In genomic region chr14:69611264-69612013, GRCh38 we compare ENCODE assay signal across 8 cellular contexts. TPM values are rescaled to one million over a fixed set of nuclear protein-coding genes. Genes with fewer than 3 reads are reported as not detected.
DNase-seq lines count a peak whose midpoint lies in the region; ATAC-seq and TF ChIP-seq lines count a peak whose summit lies in the region.

Gene SUSD6 (plus strand): TSS chr14:69611596. CDS start chr14:69658593, 46,997 bp downstream.

- TF ChIP-seq POLR2A in GM10847 (IDR thresholded peaks at IDR 0.05; ENCODE audit: extremely low read depth, insufficient read length): peak; percentile 32

- peak within 1 kb of the TSS; percentile 96 for H3K4me3 Mint-ChIP-seq in type B pancreatic cell

- peaks cover 63% of the 10 kb centered on the region for H3K4me1 Mint-ChIP-seq in type B pancreatic cell (ENCODE audit: unreplicated experiment)

- intact Hi-C loops in cardiac septum (cut with DNase I): loop anchor here (2.0 to 5.0 kb wide), 2 partner anchors 36 to 155 kb away; partner anchors contain the start of gene SRSF5
- intact Hi-C loops in posterior cingulate gyrus (cut with DNase I): loop anchor here (5.0 to 10.0 kb wide), 2 partner anchors 73 to 101 kb away; no protein-coding TSS in a partner anchor

- DNase-seq in NCI-H1436 treated with DMSO at 0.1 percent for 48 hours (lab: John Stamatoyannopoulos, UW) (peak; percentile 46), T-helper 1 cell (peak; percentile 77 to 93 (median 82)), cardiac septum (ENCODE audit: low spot score) (peak; percentile 97), posterior cingulate gyrus (peak; percentile 81 to 98 (median 89)), type B pancreatic cell (ENCODE audit: extremely low spot score, unreplicated experiment) (peak; percentile 89)

- peak within 1 kb of the TSS; percentile 95 for H3K27ac Mint-ChIP-seq in type B pancreatic cell

- WGBS in adipose tissue, 3 donors: 0 to 1% (median 0%) methylated on average over 76 to 103 of the region's 103 CpGs

- peak; percentile 69 for ATAC-seq in HG02759 (IDR thresholded peaks at IDR 0.05; ENCODE audit: unreplicated experiment)

- H3K27ac ChIP-seq in adipose tissue (ENCODE audit: low read depth, low read length): peak within 1 kb of the TSS; percentile 98

- no peaks in the 10 kb centered on the region for H3K36me3 Mint-ChIP-seq in type B pancreatic cell

- no peaks in the 10 kb centered on the region for H3K9me3 Mint-ChIP-seq in type B pancreatic cell

- TF ChIP-seq CTCF in type B pancreatic cell (conservative IDR thresholded peaks at IDR 0.05): no peak

- no peaks in the 10 kb centered on the region for H3K27me3 Mint-ChIP-seq in type B pancreatic cell

RNA-seq across cellular contexts. Expression of gene SUSD6, which starts in this region (rescaled TPM):
- polyA plus RNA-seq in adipose tissue: 10 to 100 TPM in 2 of 3 donors, 1 to 10 TPM in 1; 9.1 to 24.4 (median 10.7) TPM
- total RNA-seq in cardiac septum (26.9 TPM), type B pancreatic cell (ENCODE audit: low replicate concordance) (31.7 and 78.9 TPM in 2 replicates)

Comparison
In these comparisons a context has a peak if more than half of its experiments do, and no peak if none do; other contexts are left out.
1. Peak in every context shown above with its lines: DNase-seq, ATAC-seq and H3K27ac ChIP-seq.
2. DNase-seq: peak in every context shown above with its lines; median percentile 97 in cardiac septum; 89 in posterior cingulate gyrus; 89 in type B pancreatic cell; 82 in T-helper 1 cell; 46 in NCI-H1436 treated with DMSO at 0.1 percent for 48 hours.